Comparison of ENCODE assay signal across 18 cellular contexts in genomic region chr20:42444799-42445198, GRCh38.
DNase-seq lines count a peak whose midpoint lies in the region; ATAC-seq and TF ChIP-seq lines count a peak whose summit lies in the region.
"Had no signal": no experiment of that assay in that cellular context is flagged by ENCODE, and none has a peak within 500 bp of the region (broad histone marks: within the 10 kb centered on the region; RNA-seq: fewer than 3 reads in every experiment).

No MANE protein-coding gene starts in this region.

- no peak overlapping the region for H3K4me3 ChIP-seq in gastrocnemius medialis
- H3K4me3 ChIP-seq: A549, GM23338 had no signal

- no peak overlapping the region for H3K4me3 Mint-ChIP-seq in CD4-positive, alpha-beta T cell
- H3K4me3 Mint-ChIP-seq: CD4-positive, alpha-beta memory T cell; GM23338 had no signal

- intact Hi-C loops in Right ventricle myocardium inferior (cut with DNase I) (no loop called here), cardiac septum (cut with DNase I) (no loop called here), left ventricle myocardium superior (cut with micrococcal nuclease) (no loop called here), gastrocnemius medialis (cut with DNase I; ENCODE audit: low total_unique reads) (no loop called here)
- intact Hi-C loops in CD4-positive, alpha-beta T cell (cut with DNase I, micrococcal nuclease), result no loop called here

- ATAC-seq in Right ventricle myocardium inferior, result peak; percentile 88
- ATAC-seq in left ventricle myocardium superior, result peak; percentile 86
- ATAC-seq in gastrocnemius medialis, result peak; percentile 41 to 46
- no peak for ATAC-seq in CD4-positive, alpha-beta T cell (ENCODE audit: poor library complexity)
- ATAC-seq: A549, GM23338 had no signal

- H3K27me3 Mint-ChIP-seq in CD4-positive, alpha-beta T cell, result no peaks in the 10 kb centered on the region
- H3K27me3 Mint-ChIP-seq: CD4-positive, alpha-beta memory T cell had no signal

- H3K36me3 ChIP-seq in gastrocnemius medialis, result no peaks in the 10 kb centered on the region

- H3K36me3 Mint-ChIP-seq in CD4-positive, alpha-beta T cell (ENCODE audit: low read depth), result no peaks in the 10 kb centered on the region
- H3K36me3 Mint-ChIP-seq: CD4-positive, alpha-beta memory T cell had no signal

- DNase-seq in Right ventricle myocardium inferior (ENCODE audit: missing footprints) (no peak), cardiac septum (ENCODE audit: low spot score) (no peak), left ventricle myocardium superior (no peak), gastrocnemius medialis (no peak), GM19240 (ENCODE audit: insufficient read length, low spot score) (no peak), erythroblast (lab: John Stamatoyannopoulos, UW) (no peak)
- no peak for DNase-seq in CD4-positive, alpha-beta T cell
- DNase-seq: AML-193; CD4-positive, alpha-beta memory T cell; DMS 273 treated with DMSO at 0.1 percent for 48 hours; DMS53; DND-41; HCEC 1CT had no signal

- CTCF ChIA-PET in CD4-positive, alpha-beta T cell (lab: Charles Lee), result no interaction called here

- TF ChIP-seq CTCF in gastrocnemius medialis (IDR thresholded peaks at IDR 0.05 in 4 of 5, conservative IDR thresholded peaks at IDR 0.05 in 1 of 5), result no peak
- no peak for TF ChIP-seq CTCF in CD4-positive, alpha-beta T cell (IDR thresholded peaks at IDR 0.05)

- no peaks in the 10 kb centered on the region for H3K4me1 Mint-ChIP-seq in CD4-positive, alpha-beta T cell (ENCODE audit: low read depth)
- H3K4me1 Mint-ChIP-seq: CD4-positive, alpha-beta memory T cell; GM23338 had no signal

- H3K9me3 ChIP-seq in gastrocnemius medialis, result no peaks in the 10 kb centered on the region
- H3K9me3 ChIP-seq in CD4-positive, alpha-beta T cell (ENCODE audit: control insufficient read depth, low read length), result no peaks in the 10 kb centered on the region
- H3K9me3 ChIP-seq: A549 had no signal

- no peaks in the 10 kb centered on the region for H3K27me3 ChIP-seq in gastrocnemius medialis
- H3K27me3 ChIP-seq in CD4-positive, alpha-beta T cell (ENCODE audit: control insufficient read depth, insufficient read depth, low read length), result no peaks in the 10 kb centered on the region

- H3K4me1 ChIP-seq in gastrocnemius medialis, result no peaks in the 10 kb centered on the region
- H3K4me1 ChIP-seq: A549 had no signal

- H3K27ac ChIP-seq in gastrocnemius medialis, result no peak overlapping the region
- H3K27ac ChIP-seq in CD4-positive, alpha-beta T cell (ENCODE audit: low read depth, low read length), result no peak overlapping the region
- H3K27ac ChIP-seq: 22Rv1, A549, C4-2B, HL-60 had no signal

- TF ChIP-seq POLR2A in gastrocnemius medialis (IDR thresholded peaks at IDR 0.05) (no peak), erythroblast (IDR thresholded peaks at IDR 0.05; ENCODE audit: low read length) (no peak)

- H3K9me3 Mint-ChIP-seq in CD4-positive, alpha-beta T cell, result peaks cover 2% of the 10 kb centered on the region

- POLR2A ChIA-PET in CD4-positive, alpha-beta T cell (lab: Charles Lee), result no interaction called here

- in situ Hi-C loops in gastrocnemius medialis (cut with MboI; ENCODE audit: low sequenced_read_pairs in 4 of 4), result no loop called here

- no peak overlapping the region for H3K27ac Mint-ChIP-seq in CD4-positive, alpha-beta T cell
- H3K27ac Mint-ChIP-seq: CD4-positive, alpha-beta memory T cell; GM23338 had no signal
